Comparison of ENCODE assay signal across 19 cellular contexts in genomic region chr1:63101336-63101735, GRCh38.
"Had no signal": no experiment of that assay in that cellular context is flagged by ENCODE, and none has a peak within 500 bp of the region (broad histone marks: within the 10 kb centered on the region; RNA-seq: fewer than 3 reads in every experiment).

No MANE protein-coding gene starts in this region.

- ATAC-seq: effector memory CD8-positive, alpha-beta T cell; foreskin keratinocyte; gastroesophageal sphincter; heart right ventricle; left cardiac atrium; left lung; left ventricle myocardium superior; lower lobe of right lung; mucosa of descending colon had no signal

- DNase-seq: colonic mucosa; cortex of kidney; effector CD8-positive, alpha-beta T cell; effector memory CD8-positive, alpha-beta T cell; endodermal cell; foreskin keratinocyte; glutamatergic neuron; head of caudate nucleus; heart right ventricle; hippocampal formation; left cardiac atrium; left lung; left ventricle myocardium superior; lower lobe of right lung; mesenchymal stem cell; mucosa of descending colon; naive B cell had no signal

- H3K4me3 ChIP-seq: colonic mucosa, esophagus muscularis mucosa, gastroesophageal sphincter, heart right ventricle, left lung, lower lobe of right lung, mucosa of descending colon had no signal
